In genomic region chr2:174465327-174465726, GRCh38 we compare ENCODE assay signal across 13 cellular contexts. TPM values are rescaled to one million over a fixed set of nuclear protein-coding genes. Genes with fewer than 3 reads are reported as not detected.
DNase-seq lines count a peak whose midpoint lies in the region; FAIRE-seq and TF ChIP-seq lines count a peak whose summit lies in the region.
"Had no signal": no experiment of that assay in that cellular context is flagged by ENCODE, and none has a peak within 500 bp of the region (broad histone marks: within the 10 kb centered on the region; RNA-seq: fewer than 3 reads in every experiment).

No MANE protein-coding gene starts in this region.

- no peak overlapping the region for H2BK15ac ChIP-seq in H1 (ENCODE audit: low read length)

- WGBS in H1 (ENCODE audit: extremely low coverage in 1 of 2, insufficient coverage in 1 of 2, insufficient read length in 1 of 2, insufficient replicate concordance in 2 of 2, low coverage in 1 of 2, low lambda C conversion rate in 2 of 2, missing lambda C conversion rate in 1 of 2), 2 experiments: 88% methylated on average over 4 of the region's 4 CpGs; no CpG with 5 or more reads in 1 of the 2 experiments

- H3K36me3 ChIP-seq in MG63: no peaks in the 10 kb centered on the region
- H3K36me3 ChIP-seq in H1 (ENCODE audit: control insufficient read depth in 2 of 4, insufficient read depth in 4 of 4, low read length in 3 of 4): no peaks in the 10 kb centered on the region
- no peaks in the 10 kb centered on the region for H3K36me3 ChIP-seq in neural progenitor cell

- no peak overlapping the region for H4K5ac ChIP-seq in H1 (ENCODE audit: insufficient read length, low read depth, low read length)

- H2BK20ac ChIP-seq in H1 (ENCODE audit: low read length): no peak overlapping the region

- no peaks in the 10 kb centered on the region for H3K23me2 ChIP-seq in H1 (ENCODE audit: low read depth, low read length)

- no peak overlapping the region for H2BK12ac ChIP-seq in H1 (ENCODE audit: low read depth, low read length)

- H3K56ac ChIP-seq in H1 (replicated peaks; ENCODE audit: insufficient read length, low read depth, low read length): no peak overlapping the region

- H3K79me2 ChIP-seq in H1 (ENCODE audit: control insufficient read depth in 1 of 2, insufficient read depth in 2 of 2, low read length in 2 of 2) (no peaks in the 10 kb centered on the region), neural progenitor cell (ENCODE audit: low read depth) (no peaks in the 10 kb centered on the region)

- H3K27ac Mint-ChIP-seq in neural progenitor cell: no peak overlapping the region

- H4K8ac ChIP-seq in H1 (ENCODE audit: extremely low read depth, insufficient read depth, low read length): no peak overlapping the region

- H3K18ac ChIP-seq in H1 (ENCODE audit: extremely low read depth, low read length): no peak overlapping the region

- H2BK5ac ChIP-seq in H1 (ENCODE audit: low read depth, low read length): no peak overlapping the region

- no peaks in the 10 kb centered on the region for H4K20me1 ChIP-seq in H1 (replicated peaks in 1 of 2; ENCODE audit: control insufficient read depth in 1 of 2, insufficient read depth in 2 of 2, low read length in 2 of 2)
- H4K20me1 ChIP-seq in neural progenitor cell (ENCODE audit: low read depth): no peaks in the 10 kb centered on the region

- H3K27me3 Mint-ChIP-seq in neural progenitor cell (ENCODE audit: insufficient read depth, low read depth): no peaks in the 10 kb centered on the region

- no peak overlapping the region for H3K23ac ChIP-seq in H1 (ENCODE audit: insufficient read length)

- TF ChIP-seq RAD21 in H1 (IDR thresholded peaks at IDR 0.05 in 1 of 2, conservative IDR thresholded peaks at IDR 0.05 in 1 of 2; ENCODE audit: low read depth in 2 of 2, low read length in 2 of 2): peak; percentile 22 to 48; a peak in 2 of 4 replicates

- DNase-seq in NCI-H2227 (lab: John Stamatoyannopoulos, UW; ENCODE audit: unreplicated experiment): peak; percentile 38
- no peak for DNase-seq in NCI-H2227 treated with DMSO at 0.1 percent for 48 hours (lab: John Stamatoyannopoulos, UW)
- DNase-seq in MG63: peak; percentile 5
- no peak for DNase-seq in H1 (ENCODE audit: low read depth in 1 of 2, low spot score in 2 of 2)
- peak; percentile 47 for DNase-seq in neural progenitor cell (ENCODE audit: low spot score)
- no peak for DNase-seq in GM19238 (ENCODE audit: insufficient read length, low spot score)
- DNase-seq in stimulated activated CD4-positive, alpha-beta T cell treated with anti-CD3 and anti-CD28 coated beads, Interleukin-2, amount 100 ng/mL, for 48 hours: no peak
- DNase-seq in activated CD4-positive, alpha-beta T cell treated with anti-CD3 and anti-CD28 coated beads for 4 hours: no peak
- DNase-seq: activated CD4-positive, alpha-beta T cell treated with anti-CD3 and anti-CD28 coated beads, Interleukin-2, amount 50 U/mL, for 48 hours; NCI-H187; posterior cingulate gyrus; T-helper 1 cell; uterus had no signal

- TF ChIP-seq POLR2A in H1 (IDR thresholded peaks at IDR 0.05; ENCODE audit: control extremely low read depth in 1 of 2, low read depth in 2 of 2, low read length in 2 of 2): no peak

- POLR2A ChIA-PET in H1 (lab: Charles Lee; ENCODE audit: partially characterized antibody): interaction anchor here (0.7 kb wide), 1 partner anchor 82 kb away, joined by 3 read pairs; no protein-coding TSS in a partner anchor

- H3K14ac ChIP-seq in H1 (ENCODE audit: insufficient read length): no peak overlapping the region

- H3K9ac ChIP-seq in H1 (replicated peaks in 1 of 4; ENCODE audit: extremely low read depth in 1 of 4, low read depth in 3 of 4, low read length in 3 of 4): no peak overlapping the region
- no peak overlapping the region for H3K9ac ChIP-seq in neural progenitor cell

- TF ChIP-seq CTCF in H1 (IDR thresholded peaks at IDR 0.05; ENCODE audit: control extremely low read depth in 1 of 3, insufficient read depth in 1 of 3, low read depth in 1 of 3, low read length in 3 of 3) (peak; percentile 17 to 38 (median 28); a peak in 3 of 4 replicates), neural progenitor cell (IDR thresholded peaks at IDR 0.05) (no peak)

- H3K4ac ChIP-seq in H1 (replicated peaks; ENCODE audit: insufficient read length, low read depth, low read length): no peak overlapping the region

- no peak overlapping the region for H2AK5ac ChIP-seq in H1 (ENCODE audit: low read depth, low read length)

- H3K9me3 ChIP-seq in MG63 (no peaks in the 10 kb centered on the region), H1 (ENCODE audit: insufficient read depth in 2 of 2, low read depth in 1 of 2, low read length in 1 of 2) (no peaks in the 10 kb centered on the region), neural progenitor cell (ENCODE audit: low read depth) (no peaks in the 10 kb centered on the region)
- H3K9me3 ChIP-seq: uterus had no signal

- H3K4me3 Mint-ChIP-seq in neural progenitor cell: no peak overlapping the region

- H3K4me1 ChIP-seq in H1 (replicated peaks in 1 of 4; ENCODE audit: control insufficient read depth in 3 of 4, insufficient read depth in 4 of 4, low read length in 3 of 4) (no peaks in the 10 kb centered on the region), neural progenitor cell (no peaks in the 10 kb centered on the region)
- H3K4me1 ChIP-seq: uterus had no signal

- peaks cover 2% of the 10 kb centered on the region for H3K4me1 Mint-ChIP-seq in neural progenitor cell

- no peak overlapping the region for H4K91ac ChIP-seq in H1 (replicated peaks; ENCODE audit: insufficient read length, low read length)

- no peak overlapping the region for H3K4me2 ChIP-seq in H1 (ENCODE audit: insufficient read depth in 1 of 2, low read depth in 2 of 2, low read length in 2 of 2)
- H3K4me2 ChIP-seq in neural progenitor cell: no peak overlapping the region

- H3K9me3 Mint-ChIP-seq in neural progenitor cell: no peaks in the 10 kb centered on the region

- H3K27me3 ChIP-seq in MG63 (no peaks in the 10 kb centered on the region), H1 (replicated peaks in 1 of 4; ENCODE audit: control insufficient read depth in 3 of 4, extremely low read depth in 1 of 4, insufficient read depth in 3 of 4, low read length in 3 of 4) (0 out of 7 replicates have a peak, but pooled peaks cover 0 to 2% (median 0%) of the 10 kb centered on the region in 4 experiments), neural progenitor cell (no peaks in the 10 kb centered on the region)
- H3K27me3 ChIP-seq: uterus had no signal

- no peaks in the 10 kb centered on the region for H3K36me3 Mint-ChIP-seq in neural progenitor cell

- H3F3A ChIP-seq in neural progenitor cell (ENCODE audit: low read depth): no peaks in the 10 kb centered on the region

- no peak overlapping the region for H2AFZ ChIP-seq in H1 (ENCODE audit: low read length)
- H2AFZ ChIP-seq in neural progenitor cell (replicated peaks): no peak overlapping the region

- CTCF ChIA-PET in H1 (lab: Charles Lee; ENCODE audit: partially characterized antibody): interaction anchor here (0.6 to 2.0 kb wide), 16 partner anchors 9 to 794 kb away, joined by 3 to 27 read pairs (median 4); partner anchors contain the start of gene CHRNA1

- no peak overlapping the region for H2BK120ac ChIP-seq in H1 (replicated peaks; ENCODE audit: low read depth, low read length)

- peak; percentile 94 for FAIRE-seq in H1 (lab: Jason Lieb, UNC)

- no peaks in the 10 kb centered on the region for H3K79me1 ChIP-seq in H1 (ENCODE audit: low read depth, low read length)

- no peak for TF ChIP-seq EP300 in H1 (IDR thresholded peaks at IDR 0.05; ENCODE audit: borderline replicate concordance in 1 of 2, low read depth in 2 of 2, low read length in 2 of 2)

- no peak overlapping the region for H3K27ac ChIP-seq in H1 (ENCODE audit: low read depth, low read length)
- no peak overlapping the region for H3K27ac ChIP-seq in neural progenitor cell
- H3K27ac ChIP-seq: uterus had no signal

- H3K4me3 ChIP-seq in MG63 (no peak overlapping the region), H1 (ENCODE audit: extremely low read depth in 1 of 4, insufficient read depth in 2 of 4, low read depth in 3 of 4, low read length in 4 of 4) (no peak overlapping the region), neural progenitor cell (no peak overlapping the region)
- H3K4me3 ChIP-seq: uterus had no signal

TF ChIP-seq in H1, 55 proteins besides CTCF, POLR2A, EP300 and RAD21:
- TF ChIP-seq MAX (IDR thresholded peaks at IDR 0.05): peak; percentile 96
- TF ChIP-seq HDAC2 (IDR thresholded peaks at IDR 0.05; ENCODE audit: borderline replicate concordance in 1 of 2, low read depth in 2 of 2, low read length in 2 of 2): no peak
- TF ChIP-seq, protein P1, sequence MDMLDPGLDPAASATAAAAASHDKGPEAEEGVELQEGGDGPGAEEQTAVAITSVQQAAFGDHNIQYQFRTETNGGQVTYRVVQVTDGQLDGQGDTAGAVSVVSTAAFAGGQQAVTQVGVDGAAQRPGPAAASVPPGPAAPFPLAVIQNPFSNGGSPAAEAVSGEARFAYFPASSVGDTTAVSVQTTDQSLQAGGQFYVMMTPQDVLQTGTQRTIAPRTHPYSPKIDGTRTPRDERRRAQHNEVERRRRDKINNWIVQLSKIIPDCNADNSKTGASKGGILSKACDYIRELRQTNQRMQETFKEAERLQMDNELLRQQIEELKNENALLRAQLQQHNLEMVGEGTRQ (IDR thresholded peaks at IDR 0.05; ENCODE audit: low read length): peak; percentile 45; the same call in 1 of the 2 replicates
- TF ChIP-seq E2F6 (IDR thresholded peaks at IDR 0.05): peak; percentile 99
TF ChIP-seq in H1: peak in this region for 3.

RNA-seq across cellular contexts. Expression of gene GPR155, which starts 21.5 kb away (rescaled TPM):
- 3.0 and 23.3 TPM in 2 replicates for total RNA-seq in MG63 (2014; rRNA removed; shearing (Covaris generic); ENCODE audit: low replicate concordance)
- total RNA-seq in H1 (2021; fragmentation: NEBNext Ultra II Directional; extraction: Animal tissue kit (Norgen Biotek cat#: 25700)): 1.1 and 2.1 TPM in 2 replicates
- 0.19 and 0.26 TPM in 2 replicates for polyA plus RNA-seq in H1 (2011; rRNA removed)
- polyA plus RNA-seq in H1 (2011; cell fraction: cytosol; rRNA removed): 0.43 TPM
- 1.1 TPM for polyA plus RNA-seq in H1 (2011; cell fraction: nucleus; rRNA removed)
- polyA plus RNA-seq in H1 (2012, experiment 1 of 2): 0.37 to 0.74 TPM (median 0.60 TPM) in 4 replicates
- polyA plus RNA-seq in H1 (2012, experiment 2 of 2): 0.07 TPM
- 0.83 TPM for polyA plus RNA-seq in H1 (2013, experiment 1 of 2)
- polyA plus RNA-seq in H1 (2013, experiment 2 of 2): 0.99 TPM
- polyA minus RNA-seq in H1 (2011; rRNA and poly(A)+ RNA removed): 3.7 and 5.3 TPM in 2 replicates
- polyA minus RNA-seq in H1 (2011; cell fraction: cytosol; rRNA and poly(A)+ RNA removed): 0.66 TPM
- polyA minus RNA-seq in H1 (2011; cell fraction: nucleus; rRNA and poly(A)+ RNA removed): 3.2 TPM
- 0.37 and 0.43 TPM in 2 replicates for total RNA-seq in neural progenitor cell (ENCODE audit: low replicate concordance)

Comparison
In these comparisons a context has a peak if more than half of its experiments do, and no peak if none do; other contexts are left out.
1. DNase-seq: peak in NCI-H2227 (single experiment), MG63 (single experiment) and neural progenitor cell (single experiment); none in NCI-H2227 treated with DMSO at 0.1 percent for 48 hours (single experiment), H1 (0 of 2), GM19238 (single experiment), stimulated activated CD4-positive, alpha-beta T cell treated with anti-CD3 and anti-CD28 coated beads, Interleukin-2, amount 100 ng/mL, for 48 hours (0 of 2) and activated CD4-positive, alpha-beta T cell treated with anti-CD3 and anti-CD28 coated beads for 4 hours (0 of 2).